8 cellular contexts compared by ENCODE assay signal in genomic region chr22:35154937-35155387, GRCh38.
DNase-seq lines count a peak whose midpoint lies in the region; ATAC-seq, FAIRE-seq and TF ChIP-seq lines count a peak whose summit lies in the region.

No MANE protein-coding gene starts in this region.

- H3K36me3 Mint-ChIP-seq in progenitor cell of endocrine pancreas (ENCODE audit: insufficient read depth), result no peaks in the 10 kb centered on the region

- H3K4me1 Mint-ChIP-seq in progenitor cell of endocrine pancreas (ENCODE audit: low read depth), result peaks cover 9% of the 10 kb centered on the region

- H3K4me3 Mint-ChIP-seq in progenitor cell of endocrine pancreas (ENCODE audit: low read depth), result no peak overlapping the region

- H3K27me3 Mint-ChIP-seq in progenitor cell of endocrine pancreas, result peaks cover 45% of the 10 kb centered on the region

- TF ChIP-seq CTCF in NB4 (IDR thresholded peaks at IDR 0.05; ENCODE audit: low read depth, low read length), result peak; percentile 72
- peak; percentile 78 for TF ChIP-seq CTCF in WI38 (IDR thresholded peaks at IDR 0.05; ENCODE audit: low read depth, low read length)
- peak; percentile 83 for TF ChIP-seq CTCF in progenitor cell of endocrine pancreas (IDR thresholded peaks at IDR 0.05; ENCODE audit: unreplicated experiment)

- no peak for FAIRE-seq in H54 (lab: Jason Lieb, UNC)

- H3K27ac Mint-ChIP-seq in progenitor cell of endocrine pancreas, result no peak overlapping the region

- H3K9me3 Mint-ChIP-seq in progenitor cell of endocrine pancreas (ENCODE audit: low read depth), result no peaks in the 10 kb centered on the region

- DNase-seq in A172 (ENCODE audit: low spot score), result peak; percentile 46
- peak; percentile 81 for DNase-seq in GM03348 (ENCODE audit: low spot score)
- peak; percentile 55 for DNase-seq in NB4 (ENCODE audit: low read depth)
- peak; percentile 19 for DNase-seq in globus pallidus (ENCODE audit: low spot score)
- DNase-seq in progenitor cell of endocrine pancreas (ENCODE audit: low spot score, unreplicated experiment), result peak; percentile 57
- no peak for DNase-seq in H54 (ENCODE audit: insufficient read length, low spot score)

- no peak for ATAC-seq in HG02884 (IDR thresholded peaks at IDR 0.05; ENCODE audit: unreplicated experiment)

- no peak overlapping the region for H3K4me3 ChIP-seq in NB4 (ENCODE audit: low read depth, low read length)
- no peak overlapping the region for H3K4me3 ChIP-seq in WI38 (ENCODE audit: low read depth, low read length)

- no peak for TF ChIP-seq POLR2A in NB4 (IDR thresholded peaks at IDR 0.05; ENCODE audit: extremely low read depth, insufficient read length)
- no peak for TF ChIP-seq POLR2A in H54 (IDR thresholded peaks at IDR 0.05; ENCODE audit: low read depth, low read length)
